8 cellular contexts compared by ENCODE assay signal in genomic region chr10:110671788-110672579, GRCh38. TPM values are rescaled to one million over a fixed set of nuclear protein-coding genes. Genes with fewer than 3 reads are reported as not detected.
A peak's percentile ranks its signal among the peaks of the same experiment; 100 is the strongest.
DNase-seq lines count a peak whose midpoint lies in the region; ATAC-seq and TF ChIP-seq lines count a peak whose summit lies in the region.

No MANE protein-coding gene starts in this region.

- H3K27me3 Mint-ChIP-seq in brain = peaks cover 74% of the 10 kb centered on the region

- H3K9me3 ChIP-seq in iPS-20b (ENCODE audit: insufficient read depth, low read depth, low read length) = no peaks in the 10 kb centered on the region
- no peaks in the 10 kb centered on the region for H3K9me3 ChIP-seq in skeletal muscle tissue (ENCODE audit: control insufficient read depth in 3 of 3, low read length in 3 of 3)

- H3K9me3 Mint-ChIP-seq in brain = peaks cover 0 to 3% (median 0%) of the 10 kb centered on the region in 5 experiments

- peak; percentile 79 for TF ChIP-seq RAD21 in Ishikawa (IDR thresholded peaks at IDR 0.05; ENCODE audit: low read depth)

- H3K27ac ChIP-seq in iPS-20b (ENCODE audit: low read length) (no peak overlapping the region), skeletal muscle tissue (ENCODE audit: low read depth, low read length) (peak overlapping the region; percentile 83)

- no peak for TF ChIP-seq EP300 in Ishikawa (IDR thresholded peaks at IDR 0.05; ENCODE audit: borderline replicate concordance)

- H3K4me1 ChIP-seq in iPS-20b (ENCODE audit: insufficient read depth, low read length) (peaks cover 19% of the 10 kb centered on the region), skeletal muscle tissue (ENCODE audit: control insufficient read depth in 3 of 3, insufficient read depth in 3 of 3, low read length in 3 of 3) (peaks cover 26 to 29% (median 28%) of the 10 kb centered on the region in 3 donors)

- H3K4me3 ChIP-seq in iPS-20b (ENCODE audit: low read length) (peak overlapping the region; percentile 65), skeletal muscle tissue (ENCODE audit: low read length in 3 of 3) (peak overlapping the region; percentile 75 to 87 (median 85))

- in situ Hi-C loops in G401 (cut with HindIII; ENCODE audit: low sequenced_read_pairs) = no loop called here

- H3K36me3 Mint-ChIP-seq in brain = no peaks in the 10 kb centered on the region

- peaks cover 34% of the 10 kb centered on the region for H3K4me1 Mint-ChIP-seq in brain

- peak; percentile 84 to 96 for TF ChIP-seq CTCF in brain (conservative IDR thresholded peaks at IDR 0.05)

- no peak overlapping the region for H3K27ac Mint-ChIP-seq in brain

- peak; percentile 30 for DNase-seq in G401 (ENCODE audit: low spot score)
- DNase-seq in UCSD-AML1 (lab: John Stamatoyannopoulos, UW; ENCODE audit: unreplicated experiment) = peak; percentile 86
- no peak for DNase-seq in SHP77 (lab: John Stamatoyannopoulos, UW)

- H3K9ac ChIP-seq in iPS-20b (ENCODE audit: low read depth, low read length) (peak overlapping the region; percentile 33; the same call in 1 of the 2 replicates), skeletal muscle tissue (ENCODE audit: low read depth in 1 of 3, low read length in 3 of 3) (peak overlapping the region; percentile 90 to 95 (median 90))

- ATAC-seq in GM21717 (IDR thresholded peaks at IDR 0.05; ENCODE audit: unreplicated experiment) = peak; percentile 98

- peaks cover 78% of the 10 kb centered on the region for H3K27me3 ChIP-seq in iPS-20b (ENCODE audit: insufficient read depth, low read length)
- H3K27me3 ChIP-seq in skeletal muscle tissue (ENCODE audit: control insufficient read depth in 3 of 3, insufficient read depth in 3 of 3, low read length in 3 of 3) = no peaks in the 10 kb centered on the region

- H3K36me3 ChIP-seq in iPS-20b (ENCODE audit: insufficient read depth, low read depth, low read length) (no peaks in the 10 kb centered on the region), skeletal muscle tissue (ENCODE audit: control insufficient read depth in 3 of 3, insufficient read depth in 3 of 3, low read length in 3 of 3) (no peaks in the 10 kb centered on the region)

- H3K4me3 Mint-ChIP-seq in brain = peak overlapping the region; percentile 76 to 84 (median 80)

TF ChIP-seq in Ishikawa, 13 proteins besides CTCF, POLR2A, EP300 and RAD21:
- TF ChIP-seq TAF1 (IDR thresholded peaks at IDR 0.05; ENCODE audit: low read depth) (no peak; the same call in 1 of the 2 replicates), TCF12 (IDR thresholded peaks at IDR 0.05; ENCODE audit: low read depth) (peak; percentile 35; the same call in 1 of the 2 replicates), EGR1 (IDR thresholded peaks at IDR 0.05) (no peak), TEAD4 (IDR thresholded peaks at IDR 0.05) (no peak), ZBTB7A (IDR thresholded peaks at IDR 0.05; ENCODE audit: low read depth) (peak; percentile 94), REST (IDR thresholded peaks at IDR 0.05; ENCODE audit: low read depth) (no peak), YY1 (IDR thresholded peaks at IDR 0.05; ENCODE audit: low read depth) (peak; percentile 41; the same call in 1 of the 2 replicates), NFIC (IDR thresholded peaks at IDR 0.05) (peak; percentile 64)
- TF ChIP-seq, protein P1, sequence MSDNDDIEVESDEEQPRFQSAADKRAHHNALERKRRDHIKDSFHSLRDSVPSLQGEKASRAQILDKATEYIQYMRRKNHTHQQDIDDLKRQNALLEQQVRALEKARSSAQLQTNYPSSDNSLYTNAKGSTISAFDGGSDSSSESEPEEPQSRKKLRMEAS (IDR thresholded peaks at IDR 0.05) = peak; percentile 94
- TF ChIP-seq, protein P2, sequence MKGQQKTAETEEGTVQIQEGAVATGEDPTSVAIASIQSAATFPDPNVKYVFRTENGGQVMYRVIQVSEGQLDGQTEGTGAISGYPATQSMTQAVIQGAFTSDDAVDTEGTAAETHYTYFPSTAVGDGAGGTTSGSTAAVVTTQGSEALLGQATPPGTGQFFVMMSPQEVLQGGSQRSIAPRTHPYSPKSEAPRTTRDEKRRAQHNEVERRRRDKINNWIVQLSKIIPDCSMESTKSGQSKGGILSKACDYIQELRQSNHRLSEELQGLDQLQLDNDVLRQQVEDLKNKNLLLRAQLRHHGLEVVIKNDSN (IDR thresholded peaks at IDR 0.05) = 0 out of 2 replicates have a peak, but pooled peaks have one; percentile 16

RNA-seq across cellular contexts. Expression of gene RBM20, which starts 27.8 kb away (rescaled TPM):
- 2.4 and 2.7 TPM in 2 replicates for total RNA-seq in G401 (2014; rRNA removed; shearing (Covaris generic))
- polyA plus RNA-seq in brain (ENCODE audit: insufficient read depth, low read depth, low replicate concordance) = 0.17 TPM
- 6.3 TPM for total RNA-seq in skeletal muscle tissue

Comparison
In these comparisons a context has a peak if more than half of its experiments do, and no peak if none do; other contexts are left out.
1. DNase-seq: peak in G401 (single experiment) and UCSD-AML1 (single experiment); none in SHP77 (0 of 2).